Comparison of ENCODE assay signal across 10 cellular contexts in genomic region chr2:181304011-181304844, GRCh38.
DNase-seq lines count a peak whose midpoint lies in the region; ATAC-seq lines count a peak whose summit lies in the region.
"Had no signal": no experiment of that assay in that cellular context is flagged by ENCODE, and none has a peak within 500 bp of the region (broad histone marks: within the 10 kb centered on the region; RNA-seq: fewer than 3 reads in every experiment).

No MANE protein-coding gene starts in this region.

- H3K36me3 Mint-ChIP-seq in activated T-cell treated with anti-CD3 and anti-CD28 coated beads, Interleukin-2, amount 50 U/mL, for 24 hours (ENCODE audit: low read depth), result peaks cover 6% of the 10 kb centered on the region

- no peaks in the 10 kb centered on the region for H3K27me3 Mint-ChIP-seq in activated T-cell treated with anti-CD3 and anti-CD28 coated beads, Interleukin-2, amount 50 U/mL, for 24 hours

- peak overlapping the region; percentile 94 for H3K27ac Mint-ChIP-seq in activated T-cell treated with anti-CD3 and anti-CD28 coated beads, Interleukin-2, amount 50 U/mL, for 24 hours

- H3K4me3 Mint-ChIP-seq in activated T-cell treated with anti-CD3 and anti-CD28 coated beads, Interleukin-2, amount 50 U/mL, for 24 hours, result peak overlapping the region; percentile 73

- H3K4me1 Mint-ChIP-seq in activated T-cell treated with anti-CD3 and anti-CD28 coated beads, Interleukin-2, amount 50 U/mL, for 24 hours (ENCODE audit: low read depth), result peaks cover 83% of the 10 kb centered on the region

- DNase-seq in CD1c-positive myeloid dendritic cell (ENCODE audit: extremely low spot score), result peak; percentile 51
- no peak for DNase-seq in activated T-cell treated with anti-CD3 and anti-CD28 coated beads, Interleukin-2, amount 50 U/mL, for 24 hours
- DNase-seq in ecto neural progenitor cell (ENCODE audit: low spot score), result no peak
- DNase-seq in substantia nigra (lab: John Stamatoyannopoulos, UW), result no peak
- DNase-seq in C1 segment of cervical spinal cord (lab: John Stamatoyannopoulos, UW), result no peak
- DNase-seq: left ventricle myocardium superior, NCI-H1694 had no signal

- peaks cover 9% of the 10 kb centered on the region for H3K9me3 Mint-ChIP-seq in activated T-cell treated with anti-CD3 and anti-CD28 coated beads, Interleukin-2, amount 50 U/mL, for 24 hours

- ATAC-seq in GM19351 (IDR thresholded peaks at IDR 0.05; ENCODE audit: unreplicated experiment) (peak; percentile 24), HG03520 (IDR thresholded peaks at IDR 0.05; ENCODE audit: unreplicated experiment) (peak; percentile 20), HG02970 (IDR thresholded peaks at IDR 0.05; ENCODE audit: low FRiP score, unreplicated experiment) (no peak)
- ATAC-seq: left ventricle myocardium superior had no signal

- no peak overlapping the region for H3K27ac ChIP-seq in substantia nigra (ENCODE audit: low read depth, low read length, poor library complexity, severe bottlenecking)
